27 cellular contexts compared by ENCODE assay signal in genomic region chr2:137900421-137901141, GRCh38.
"Had no signal": no experiment of that assay in that cellular context is flagged by ENCODE, and none has a peak within 500 bp of the region (broad histone marks: within the 10 kb centered on the region; RNA-seq: fewer than 3 reads in every experiment).

No MANE protein-coding gene starts in this region.

- H3K36me3 ChIP-seq: stomach, suprapubic skin, thoracic aorta, thyroid gland, tibial artery, tibial nerve, transverse colon, upper lobe of left lung, upper lobe of right lung, uterus, vagina had no signal

- H3K4me3 ChIP-seq: stomach, suprapubic skin, testis, thoracic aorta, thyroid gland, tibial artery, tibial nerve, transverse colon, upper lobe of left lung, upper lobe of right lung, uterus, vagina had no signal

- H3K9me3 ChIP-seq: stomach, suprapubic skin, testis, thoracic aorta, thyroid gland, tibial artery, tibial nerve, transverse colon, upper lobe of left lung, upper lobe of right lung, uterus, vagina had no signal

- H3K27me3 ChIP-seq: stomach, suprapubic skin, testis, thyroid gland, tibial artery, tibial nerve, transverse colon, upper lobe of left lung, upper lobe of right lung, uterus, vagina had no signal

- DNase-seq: stimulated activated CD4-positive, alpha-beta T cell treated with anti-CD3 and anti-CD28 coated beads, Interleukin-2, amount 100 ng/mL, for 48 hours; stimulated activated CD4-positive, alpha-beta T cell treated with anti-CD3 and anti-CD28 coated beads, Interleukin-4, amount 100 ng/mL, for 1 hour; stimulated activated CD4-positive, alpha-beta T cell treated with anti-CD3 and anti-CD28 coated beads, Interleukin-4, amount 100 ng/mL, for 24 hours; stimulated activated CD4-positive, alpha-beta T cell treated with anti-CD3 and anti-CD28 coated beads, Interleukin-4, amount 100 ng/mL, for 4 hours; stimulated activated CD8-positive, alpha-beta memory T cell treated with anti-CD3 and anti-CD28 coated beads, Interleukin-4, amount 100 ng/mL, for 48 hours; stimulated activated naive B cell treated with anti-CD40 and anti-IgM and Interleukin-4, amounts not matched to agents 10 μg/mL and 1 μg/mL and 100 μg/mL, for 72 hours; stimulated activated naive CD4-positive, alpha-beta T cell; stimulated activated naive CD4-positive, alpha-beta T cell treated with Interleukin-2 at 50 U/mL for 16 hours; stimulated activated naive CD8-positive, alpha-beta T cell treated with anti-CD3 and anti-CD28 coated beads, Interleukin-15, amount 100 ng/mL, for 72 hours; stimulated activated naive CD8-positive, alpha-beta T cell treated with anti-CD3 and anti-CD28 coated beads, Interleukin-15, Interleukin-2, amounts not matched to agents 100 U/mL and 50 U/mL, for 24 hours; stomach; substantia nigra; testis; thyroid gland; tibial artery; transverse colon; trophoblast cell; upper lobe of left lung; upper lobe of right lung; uterus had no signal

- ATAC-seq: stimulated activated effector memory CD8-positive, alpha-beta T cell treated with anti-CD3 and anti-CD28 coated beads, Interleukin-12 subunit alpha, Interleukin-12 subunit beta, amount 100 ng/mL, for 72 hours; stimulated activated memory B cell treated with anti-CD40 and anti-IgM and Interleukin-4, amounts not matched to agents 10 μg/mL and 1 μg/mL and 100 μg/mL, for 72 hours; stimulated activated naive B cell treated with anti-CD40 and anti-IgM and Interleukin-4, amounts not matched to agents 10 μg/mL and 1 μg/mL and 100 μg/mL, for 72 hours; stimulated activated naive CD8-positive, alpha-beta T cell treated with anti-CD3 and anti-CD28 coated beads, Interleukin-15, amount 100 ng/mL, for 72 hours; stimulated activated naive CD8-positive, alpha-beta T cell treated with anti-CD3 and anti-CD28 coated beads, Interleukin-15, Interleukin-2, amounts not matched to agents 100 U/mL and 50 U/mL, for 24 hours; upper lobe of right lung had no signal

- H3K4me1 ChIP-seq: stomach, suprapubic skin, testis, thyroid gland, tibial artery, tibial nerve, transverse colon, upper lobe of left lung, upper lobe of right lung, uterus, vagina had no signal

- FAIRE-seq: urothelium cell line had no signal

- H3K27ac ChIP-seq: stomach, suprapubic skin, testis, thoracic aorta, thyroid gland, tibial artery, tibial nerve, transverse colon, upper lobe of left lung, upper lobe of right lung, uterus, vagina had no signal
